Comparison of ENCODE assay signal across 3 cellular contexts in the genomic region with DNA sequence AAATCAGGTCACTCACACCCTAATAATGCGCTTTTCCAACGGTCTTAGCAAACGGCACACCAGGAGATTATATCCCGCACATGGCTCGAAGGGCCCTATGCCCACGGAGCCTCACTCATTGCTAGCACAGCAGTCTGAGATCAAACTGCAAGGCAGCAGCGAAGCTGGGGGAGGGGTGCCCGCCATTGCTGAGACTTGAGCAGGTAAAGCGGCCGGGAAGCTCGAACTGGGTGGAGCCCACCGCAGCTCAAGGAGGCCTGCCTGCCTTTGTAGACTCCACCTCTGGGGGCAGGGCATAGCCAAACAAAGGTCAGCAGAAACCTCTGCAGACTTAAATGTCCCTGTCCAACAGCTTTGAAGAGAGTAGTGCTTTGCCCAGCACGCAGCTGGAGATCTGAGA.
A peak's percentile ranks its signal among the peaks of the same experiment; 100 is the strongest.
DNase-seq lines count a peak whose midpoint lies in the region; FAIRE-seq and TF ChIP-seq lines count a peak whose summit lies in the region.
"Not testable (repeated sequence)": the region's sequence is repeated elsewhere in the genome, so short reads cannot be mapped to it uniquely, and the experiment has no call there.

No MANE protein-coding gene starts in this region.

- not testable (repeated sequence) for FAIRE-seq in kidney (lab: Jason Lieb, UNC)

- WGBS in esophagus muscularis mucosa: 97% methylated on average over 12 of the region's 13 CpGs

- TF ChIP-seq EP300 in esophagus muscularis mucosa (IDR thresholded peaks at IDR 0.05): not testable (repeated sequence)

- not testable (repeated sequence) for H3K36me3 ChIP-seq in WERI-Rb-1; esophagus muscularis mucosa; kidney (ENCODE audit: control insufficient read depth in 1 of 2, insufficient read depth in 2 of 2, low read length in 2 of 2)

- H3K4me3 ChIP-seq in WERI-Rb-1 (ENCODE audit: low read depth, low read length); esophagus muscularis mucosa; kidney (ENCODE audit: low read length in 2 of 2): not testable (repeated sequence)

- not testable (repeated sequence) for H3K4me1 ChIP-seq in esophagus muscularis mucosa; kidney (ENCODE audit: control insufficient read depth in 1 of 2, insufficient read depth in 1 of 2, low read depth in 1 of 2, low read length in 2 of 2)

- DNase-seq in WERI-Rb-1: peak; percentile 6
- peak; percentile 42 for DNase-seq in esophagus muscularis mucosa (ENCODE audit: extremely low spot score)
- peak; percentile 66 for DNase-seq in kidney

- intact Hi-C loops in esophagus muscularis mucosa (cut with DNase I); kidney (cut with DNase I): not testable (repeated sequence)

- TF ChIP-seq POLR2A in esophagus muscularis mucosa (IDR thresholded peaks at IDR 0.05; ENCODE audit: low read depth): not testable (repeated sequence)

- H3K27ac ChIP-seq in WERI-Rb-1; esophagus muscularis mucosa (replicated peaks in 1 of 4); kidney (ENCODE audit: low read depth in 2 of 2, low read length in 2 of 2): not testable (repeated sequence)

- TF ChIP-seq CTCF in WERI-Rb-1 (IDR thresholded peaks at IDR 0.05; ENCODE audit: low read depth, low read length); esophagus muscularis mucosa (IDR thresholded peaks at IDR 0.05); kidney (IDR thresholded peaks at IDR 0.05; ENCODE audit: borderline replicate concordance, extremely low read depth, insufficient read depth): not testable (repeated sequence)

- not testable (repeated sequence) for H3K9ac ChIP-seq in kidney (ENCODE audit: low read length in 2 of 2)

- peaks cover 13% of the 10 kb centered on the region for H3K9me3 ChIP-seq in WERI-Rb-1 (ENCODE audit: severe bottlenecking)
- peaks cover 0 to 11% (median 2%) of the 10 kb centered on the region in 4 donors for H3K9me3 ChIP-seq in esophagus muscularis mucosa
- H3K9me3 ChIP-seq in kidney (ENCODE audit: control insufficient read depth in 1 of 2, low read length in 2 of 2): not testable (repeated sequence)

- H3K27me3 ChIP-seq in WERI-Rb-1 (ENCODE audit: insufficient read depth, low read depth, severe bottlenecking); esophagus muscularis mucosa: not testable (repeated sequence)

Comparison
In these comparisons a context has a peak if more than half of its experiments do, and no peak if none do; other contexts are left out.
1. DNase-seq: peak in every context shown above with its lines; median percentile 66 in kidney; 42 in esophagus muscularis mucosa; 6 in WERI-Rb-1.